31 cellular contexts compared by ENCODE assay signal in the genomic region with DNA sequence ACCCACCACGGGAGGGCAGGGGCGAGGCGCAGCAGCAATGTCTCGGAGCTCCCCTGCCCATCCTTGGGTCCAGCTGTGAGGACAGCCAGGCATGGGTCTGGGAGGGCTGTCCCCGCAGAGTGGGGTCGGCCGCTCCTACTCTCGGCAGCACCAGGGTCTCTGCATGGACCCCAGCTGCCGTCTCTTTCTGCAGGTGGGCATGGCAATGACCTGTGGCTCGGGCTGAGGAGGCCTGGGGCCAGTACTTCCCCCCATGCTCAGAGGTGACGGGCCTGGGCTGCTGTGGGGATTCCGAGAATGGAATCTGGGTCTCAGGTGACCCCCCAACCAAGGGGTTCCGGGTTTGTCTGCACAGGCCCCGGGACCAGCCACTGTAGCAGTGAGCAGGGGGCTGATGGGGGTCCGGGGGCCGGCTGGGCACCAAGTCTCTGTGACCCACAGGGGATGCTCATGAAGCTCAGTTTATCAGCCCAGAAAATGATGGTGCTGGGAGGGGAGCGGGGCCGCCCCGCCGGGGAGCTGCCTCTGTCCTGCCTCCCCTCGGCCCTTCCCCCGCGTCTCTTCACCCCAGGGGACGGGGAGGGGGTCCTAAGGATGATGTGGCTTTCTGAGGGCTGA. TPM values are rescaled to one million over a fixed set of nuclear protein-coding genes. Genes with fewer than 3 reads are reported as not detected.
DNase-seq lines count a peak whose midpoint lies in the region; ATAC-seq and TF ChIP-seq lines count a peak whose summit lies in the region.
"Had no signal": no experiment of that assay in that cellular context is flagged by ENCODE, and none has a peak within 500 bp of the region (broad histone marks: within the 10 kb centered on the region; RNA-seq: fewer than 3 reads in every experiment).

No MANE protein-coding gene starts in this region.

- H3K27ac Mint-ChIP-seq in effector memory CD8-positive, alpha-beta T cell = no peak overlapping the region
- H3K27ac Mint-ChIP-seq in stimulated activated naive B cell treated with anti-CD40 and anti-IgM and Interleukin-4, amounts not matched to agents 10 μg/mL and 1 μg/mL and 100 μg/mL, for 72 hours = no peak overlapping the region
- H3K27ac Mint-ChIP-seq: CD4-positive, alpha-beta memory T cell; GM23338 had no signal

- peak overlapping the region; percentile 56 for H2AK5ac ChIP-seq in neuronal stem cell (ENCODE audit: low read depth, low read length)

- no peak overlapping the region for H4K91ac ChIP-seq in neuronal stem cell (ENCODE audit: low read depth, low read length, poor library complexity)

- no peak overlapping the region for H3K4me3 ChIP-seq in Panc1 (ENCODE audit: low read depth in 2 of 2, low read length in 2 of 2)
- H3K4me3 ChIP-seq in esophagus squamous epithelium = no peak overlapping the region
- no peak overlapping the region for H3K4me3 ChIP-seq in neuronal stem cell (ENCODE audit: low read length in 2 of 2)
- H3K4me3 ChIP-seq: GM23338 had no signal

- H3K4me1 ChIP-seq in Panc1 (ENCODE audit: control insufficient read depth, insufficient read depth, low read length) = peaks cover 43% of the 10 kb centered on the region
- peaks cover 3 to 43% (median 10%) of the 10 kb centered on the region in 3 donors for H3K4me1 ChIP-seq in esophagus squamous epithelium
- H3K4me1 ChIP-seq in neuronal stem cell (ENCODE audit: control insufficient read depth in 2 of 2, insufficient read depth in 1 of 2, low read depth in 1 of 2, low read length in 2 of 2) = peaks cover 0 to 3% of the 10 kb centered on the region in 2 donors

- no peak overlapping the region for H3K4me3 Mint-ChIP-seq in effector memory CD8-positive, alpha-beta T cell
- no peak overlapping the region for H3K4me3 Mint-ChIP-seq in stimulated activated naive B cell treated with anti-CD40 and anti-IgM and Interleukin-4, amounts not matched to agents 10 μg/mL and 1 μg/mL and 100 μg/mL, for 72 hours
- H3K4me3 Mint-ChIP-seq: CD4-positive, alpha-beta memory T cell; GM23338 had no signal

- H3K27me3 ChIP-seq in Panc1 (ENCODE audit: control insufficient read depth, insufficient read depth, low read length) (no peaks in the 10 kb centered on the region), esophagus squamous epithelium (peaks cover 0 to 48% (median 0%) of the 10 kb centered on the region in 4 donors), neuronal stem cell (ENCODE audit: control insufficient read depth in 3 of 3, insufficient read depth in 3 of 3, low read depth in 1 of 3, low read length in 3 of 3) (no peaks in the 10 kb centered on the region)

- no peak overlapping the region for H3K4me2 ChIP-seq in neuronal stem cell (ENCODE audit: insufficient read depth, low read length, poor library complexity, severe bottlenecking)
- H3K4me2 ChIP-seq: GM23338 had no signal

- H4K8ac ChIP-seq in neuronal stem cell (ENCODE audit: low read depth, low read length) = peak overlapping the region; percentile 3

- no peak overlapping the region for H2BK12ac ChIP-seq in neuronal stem cell (ENCODE audit: low read length)

- H3K9ac ChIP-seq in neuronal stem cell (ENCODE audit: low read depth, low read length, poor library complexity) = no peak overlapping the region

- CTCF ChIA-PET in Panc1 (lab: Charles Lee) = interaction anchor here (0.6 kb wide), 1 partner anchor 38 kb away, joined by 4 read pairs; no protein-coding TSS in a partner anchor

- peak overlapping the region; percentile 28 for H3K18ac ChIP-seq in neuronal stem cell (ENCODE audit: low read length)

- no TSS peak for BruUV-seq in Panc1 (replicated peaks; lab: Mats Ljungman, UMichigan)

- no peaks in the 10 kb centered on the region for H3K9me3 Mint-ChIP-seq in effector memory CD8-positive, alpha-beta T cell
- no peaks in the 10 kb centered on the region for H3K9me3 Mint-ChIP-seq in stimulated activated naive B cell treated with anti-CD40 and anti-IgM and Interleukin-4, amounts not matched to agents 10 μg/mL and 1 μg/mL and 100 μg/mL, for 72 hours
- H3K9me3 Mint-ChIP-seq: CD4-positive, alpha-beta memory T cell; GM23338 had no signal

- H3K4ac ChIP-seq in neuronal stem cell (ENCODE audit: low read length) = no peak overlapping the region

- H3K14ac ChIP-seq in neuronal stem cell (ENCODE audit: low read length) = no peak overlapping the region

- H3K9me3 ChIP-seq in Panc1 (ENCODE audit: control insufficient read depth, insufficient read depth, low read depth, low read length) = no peaks in the 10 kb centered on the region
- H3K9me3 ChIP-seq in esophagus squamous epithelium = no peaks in the 10 kb centered on the region
- no peaks in the 10 kb centered on the region for H3K9me3 ChIP-seq in neuronal stem cell (replicated peaks in 1 of 2; ENCODE audit: control insufficient read depth in 2 of 2, insufficient read depth in 1 of 2, low read depth in 1 of 2, low read length in 2 of 2)

- no peaks in the 10 kb centered on the region for H3K36me3 Mint-ChIP-seq in effector memory CD8-positive, alpha-beta T cell (ENCODE audit: insufficient read depth)
- H3K36me3 Mint-ChIP-seq in stimulated activated naive B cell treated with anti-CD40 and anti-IgM and Interleukin-4, amounts not matched to agents 10 μg/mL and 1 μg/mL and 100 μg/mL, for 72 hours = no peaks in the 10 kb centered on the region
- H3K36me3 Mint-ChIP-seq: CD4-positive, alpha-beta memory T cell had no signal

- POLR2A ChIA-PET in Panc1 (lab: Charles Lee) = no interaction called here

- in situ Hi-C loops in Panc1 (cut with HindIII; ENCODE audit: low pct_unique_long_range_greater_than_20kb, low sequenced_read_pairs) = no loop called here

- ATAC-seq in Panc1 (peak; percentile 32), HG03025 (IDR thresholded peaks at IDR 0.05; ENCODE audit: low FRiP score, unreplicated experiment) (no peak)
- no peak for ATAC-seq in effector memory CD8-positive, alpha-beta T cell (replicated peaks)
- ATAC-seq in stimulated activated naive B cell treated with anti-CD40 and anti-IgM and Interleukin-4, amounts not matched to agents 10 μg/mL and 1 μg/mL and 100 μg/mL, for 72 hours (replicated peaks) = no peak
- ATAC-seq: GM23338, HCT116 had no signal

- WGBS in esophagus squamous epithelium, 2 donors = 73% methylated on average over 3 of the region's 24 CpGs; no CpG with 5 or more reads in 1 of the 2 donors
- WGBS in neuronal stem cell (ENCODE audit: extremely low coverage in 2 of 2, insufficient read length in 2 of 2, insufficient replicate concordance in 1 of 2), 2 donors = no CpG with 5 or more reads among the region's 24 CpGs

- H3K36me3 ChIP-seq in Panc1 (ENCODE audit: control insufficient read depth, insufficient read depth, low read length) (no peaks in the 10 kb centered on the region), esophagus squamous epithelium (no peaks in the 10 kb centered on the region), neuronal stem cell (replicated peaks in 1 of 2; ENCODE audit: control insufficient read depth in 2 of 2, insufficient read depth in 2 of 2, low read length in 2 of 2) (peaks cover 0 to 2% of the 10 kb centered on the region in 2 donors)

- H3K27me3 Mint-ChIP-seq in effector memory CD8-positive, alpha-beta T cell = no peaks in the 10 kb centered on the region
- H3K27me3 Mint-ChIP-seq in stimulated activated naive B cell treated with anti-CD40 and anti-IgM and Interleukin-4, amounts not matched to agents 10 μg/mL and 1 μg/mL and 100 μg/mL, for 72 hours = peaks cover 0 to 6% of the 10 kb centered on the region in 2 donors

- peaks cover 21% of the 10 kb centered on the region for H3K79me1 ChIP-seq in neuronal stem cell (ENCODE audit: low read depth, low read length)

- intact Hi-C loops in Panc1 (cut with micrococcal nuclease; ENCODE audit: unreplicated experiment) = no loop called here
- intact Hi-C loops in esophagus squamous epithelium (cut with DNase I) = no loop called here

- H2AFZ ChIP-seq in neuronal stem cell (ENCODE audit: low read length) = no peak overlapping the region
- H2AFZ ChIP-seq: GM23338 had no signal

- H3K27ac ChIP-seq in Panc1 (ENCODE audit: low read length) = no peak overlapping the region
- H3K27ac ChIP-seq in esophagus squamous epithelium = peak overlapping the region in 3 of 4 donors; percentile 22 to 52 (median 38)
- no peak overlapping the region for H3K27ac ChIP-seq in neuronal stem cell (replicated peaks; ENCODE audit: low read length)
- H3K27ac ChIP-seq: RWPE1 had no signal

- H2BK15ac ChIP-seq in neuronal stem cell (ENCODE audit: low read length) = no peak overlapping the region

- TF ChIP-seq POLR2A in esophagus squamous epithelium (IDR thresholded peaks at IDR 0.05) = no peak

- TF ChIP-seq CTCF in Panc1 (IDR thresholded peaks at IDR 0.05) (no peak; the same call in 1 of the 2 replicates), esophagus squamous epithelium (IDR thresholded peaks at IDR 0.05) (no peak)

- H2BK120ac ChIP-seq in neuronal stem cell (ENCODE audit: low read depth, low read length) = no peak overlapping the region

- H3K23ac ChIP-seq in neuronal stem cell (ENCODE audit: low read depth, low read length, poor library complexity) = no peak overlapping the region

- no peaks in the 10 kb centered on the region for H3K4me1 Mint-ChIP-seq in effector memory CD8-positive, alpha-beta T cell (ENCODE audit: low read depth in 2 of 2)
- H3K4me1 Mint-ChIP-seq in stimulated activated naive B cell treated with anti-CD40 and anti-IgM and Interleukin-4, amounts not matched to agents 10 μg/mL and 1 μg/mL and 100 μg/mL, for 72 hours = no peaks in the 10 kb centered on the region
- H3K4me1 Mint-ChIP-seq: CD4-positive, alpha-beta memory T cell; GM23338 had no signal

- DNase-seq in Panc1 (ENCODE audit: low read depth, low spot score) = no peak
- DNase-seq in esophagus squamous epithelium (lab: John Stamatoyannopoulos, UW) = no peak
- DNase-seq in neuronal stem cell (ENCODE audit: low spot score) = no peak
- DNase-seq in effector memory CD8-positive, alpha-beta T cell = no peak
- no peak for DNase-seq in stimulated activated naive B cell treated with anti-CD40 and anti-IgM and Interleukin-4, amounts not matched to agents 10 μg/mL and 1 μg/mL and 100 μg/mL, for 72 hours
- no peak for DNase-seq in GM19240 (ENCODE audit: insufficient read length, low spot score)
- DNase-seq: C1 segment of cervical spinal cord; CD4-positive, alpha-beta memory T cell; COR-L47; DMS53; KBM-7; MV-4-11; NCI-H1105; NCI-H1436 treated with DMSO at 0.1 percent for 48 hours; NCI-H187 treated with DMSO at 0.1 percent for 48 hours; NCI-H2171 treated with DMSO at 0.1 percent for 48 hours; NCI-H446; NCI-H526; NCI-H82; SHP77 had no signal

- H2BK5ac ChIP-seq in neuronal stem cell (ENCODE audit: low read length) = no peak overlapping the region

RNA-seq across cellular contexts. Expression of gene CACNA1H, which starts 23.5 kb away (rescaled TPM):
- total RNA-seq in Panc1 (2021; ENCODE audit: unreplicated experiment) (31.1 TPM), esophagus squamous epithelium (10 to 100 TPM in 1 of 4 donors, 1 to 10 TPM in 3; 1.7 to 14.7 (median 5.6) TPM)
- polyA plus RNA-seq in Panc1 (2012; ENCODE audit: insufficient read length) = 40.3 TPM
- 21.5 TPM for polyA plus RNA-seq in neuronal stem cell (2013, experiment 1 of 2)
- 21.7 TPM for polyA plus RNA-seq in neuronal stem cell (2013, experiment 2 of 2)
- total RNA-seq: HT1080, LHCN-M2, MCF 10A had no signal

RNA-seq across cellular contexts. Expression of gene TPSG1, which starts 48.7 kb away (rescaled TPM):
- total RNA-seq in Panc1 (2021; ENCODE audit: unreplicated experiment) = 4.6 TPM
- 2.4 TPM for polyA plus RNA-seq in Panc1 (2012; ENCODE audit: insufficient read length)
- under 1 TPM in 1 of 4 donors, not detected in 3; 0.27 TPM for total RNA-seq in esophagus squamous epithelium
- not detected for polyA plus RNA-seq in neuronal stem cell (2013, experiment 1 of 2)
- not detected for polyA plus RNA-seq in neuronal stem cell (2013, experiment 2 of 2)
- total RNA-seq: A673; CD4-positive, alpha-beta memory T cell; G401; GM23338; HT1080; LHCN-M2; MCF 10A; SK-MEL-5 had no signal
- polyA plus RNA-seq: CD4-positive, alpha-beta memory T cell had no signal

RNA-seq across cellular contexts. Expression of gene TPSB2, which starts 53.6 kb away (rescaled TPM):
- total RNA-seq in Panc1 (2021; ENCODE audit: unreplicated experiment) = 0.57 TPM
- 0.39 TPM for polyA plus RNA-seq in Panc1 (2012; ENCODE audit: insufficient read length)
- total RNA-seq in esophagus squamous epithelium = 100 to 1,000 TPM in 1 of 4 donors, 10 to 100 TPM in 2, 1 to 10 TPM in 1; 4.0 to 537 (median 20.2) TPM
- polyA plus RNA-seq in neuronal stem cell (2013, experiment 1 of 2) = not detected
- polyA plus RNA-seq in neuronal stem cell (2013, experiment 2 of 2) = not detected
- total RNA-seq: CD4-positive, alpha-beta memory T cell; Daoy; G401; GM23338; HT1080; LHCN-M2; MCF 10A; SK-MEL-5 had no signal
- polyA plus RNA-seq: CD4-positive, alpha-beta memory T cell had no signal

Comparison
In these comparisons a context has a peak if more than half of its experiments do, and no peak if none do; other contexts are left out.
1. H3K27ac ChIP-seq: peak in esophagus squamous epithelium (3 of 4); none in Panc1 (single experiment) and neuronal stem cell (single experiment).